Comparison of ENCODE assay signal across 10 cellular contexts in the genomic region with DNA sequence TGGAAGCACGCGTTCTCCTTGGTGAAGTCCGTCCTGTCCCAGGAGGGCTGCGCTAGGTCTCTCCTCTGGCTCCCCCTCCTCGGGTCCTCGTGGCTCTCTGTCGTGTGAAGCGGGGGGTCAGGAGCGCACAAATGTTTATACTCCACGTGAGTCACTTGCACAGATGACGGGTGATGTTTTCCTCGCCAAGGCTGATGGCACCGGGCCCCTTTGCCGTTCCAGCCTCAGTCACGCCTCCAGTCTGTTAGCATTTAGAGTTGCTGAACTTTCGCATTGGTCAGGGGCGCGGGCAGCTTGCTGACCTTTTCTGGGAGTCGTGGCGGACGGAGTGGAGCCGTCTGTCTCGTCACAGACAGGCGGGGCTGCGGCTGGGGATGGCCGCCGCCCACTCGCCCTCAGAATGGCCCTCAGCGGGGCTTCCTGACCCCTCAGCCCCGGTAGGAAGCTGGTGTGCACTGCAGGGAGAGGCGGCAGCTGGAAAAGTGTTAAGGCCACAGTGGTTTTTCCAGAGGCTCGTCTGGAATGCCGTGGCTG. TPM values are rescaled to one million over a fixed set of nuclear protein-coding genes. Genes with fewer than 3 reads are reported as not detected.
DNase-seq lines count a peak whose midpoint lies in the region; ATAC-seq and TF ChIP-seq lines count a peak whose summit lies in the region.
"Had no signal": no experiment of that assay in that cellular context is flagged by ENCODE, and none has a peak within 500 bp of the region (broad histone marks: within the 10 kb centered on the region; RNA-seq: fewer than 3 reads in every experiment).

No MANE protein-coding gene starts in this region.

- DNase-seq in RPMI7951 (ENCODE audit: low read depth) (peak; percentile 58), fibroblast of peridontal ligament (ENCODE audit: extremely low read depth) (peak; percentile 39), upper lobe of right lung (no peak), NCI-H510A (lab: John Stamatoyannopoulos, UW) (no peak), HAP-1 (ENCODE audit: low spot score in 2 of 2) (no peak)
- no peak for DNase-seq in stimulated activated naive B cell treated with anti-CD40 and anti-IgM and Interleukin-4, amounts not matched to agents 10 μg/mL and 1 μg/mL and 100 μg/mL, for 72 hours
- no peak for DNase-seq in activated CD4-positive, CD25-positive, alpha-beta regulatory T cell (lab: John Stamatoyannopoulos, UW)
- DNase-seq: NCI-H774 had no signal

- H3K27me3 Mint-ChIP-seq in stimulated activated naive B cell treated with anti-CD40 and anti-IgM and Interleukin-4, amounts not matched to agents 10 μg/mL and 1 μg/mL and 100 μg/mL, for 72 hours: no peaks in the 10 kb centered on the region
- H3K27me3 Mint-ChIP-seq: activated naive CD8-positive, alpha-beta T cell had no signal

- ATAC-seq in upper lobe of right lung: peak; percentile 52
- ATAC-seq in stimulated activated naive B cell treated with anti-CD40 and anti-IgM and Interleukin-4, amounts not matched to agents 10 μg/mL and 1 μg/mL and 100 μg/mL, for 72 hours (replicated peaks): no peak

- H3K4me1 Mint-ChIP-seq in stimulated activated naive B cell treated with anti-CD40 and anti-IgM and Interleukin-4, amounts not matched to agents 10 μg/mL and 1 μg/mL and 100 μg/mL, for 72 hours: peaks cover 23 to 33% of the 10 kb centered on the region in 2 donors

- intact Hi-C loops in upper lobe of right lung (cut with DNase I): no loop called here

- H3K9me3 ChIP-seq in muscle layer of colon (ENCODE audit: low read length): no peaks in the 10 kb centered on the region
- no peaks in the 10 kb centered on the region for H3K9me3 ChIP-seq in upper lobe of right lung
- H3K9me3 ChIP-seq in HAP-1: no peaks in the 10 kb centered on the region

- peak overlapping the region in 1 of 2 donors; percentile 17 for H3K4me3 Mint-ChIP-seq in stimulated activated naive B cell treated with anti-CD40 and anti-IgM and Interleukin-4, amounts not matched to agents 10 μg/mL and 1 μg/mL and 100 μg/mL, for 72 hours
- H3K4me3 Mint-ChIP-seq: activated naive CD8-positive, alpha-beta T cell had no signal

- H3K36me3 Mint-ChIP-seq in stimulated activated naive B cell treated with anti-CD40 and anti-IgM and Interleukin-4, amounts not matched to agents 10 μg/mL and 1 μg/mL and 100 μg/mL, for 72 hours: peaks cover 17 to 38% of the 10 kb centered on the region in 2 donors

- peak overlapping the region; percentile 61 for H3K9ac ChIP-seq in muscle layer of colon (ENCODE audit: low read length)

- H3K36me3 ChIP-seq in muscle layer of colon (ENCODE audit: insufficient read depth, low read length) (no peaks in the 10 kb centered on the region), upper lobe of right lung (no peaks in the 10 kb centered on the region), HAP-1 (replicated peaks) (no peaks in the 10 kb centered on the region)

- no peaks in the 10 kb centered on the region for H3K27me3 ChIP-seq in muscle layer of colon (ENCODE audit: control insufficient read depth in 1 of 2, insufficient read depth in 2 of 2, low read length in 2 of 2)
- no peaks in the 10 kb centered on the region for H3K27me3 ChIP-seq in upper lobe of right lung
- no peaks in the 10 kb centered on the region for H3K27me3 ChIP-seq in HAP-1 (ENCODE audit: low read depth)

- H3K27ac ChIP-seq in muscle layer of colon (ENCODE audit: low read depth, low read length): peak overlapping the region; percentile 43
- peak overlapping the region; percentile 85 for H3K27ac ChIP-seq in upper lobe of right lung

- no peak overlapping the region for H3K27ac Mint-ChIP-seq in stimulated activated naive B cell treated with anti-CD40 and anti-IgM and Interleukin-4, amounts not matched to agents 10 μg/mL and 1 μg/mL and 100 μg/mL, for 72 hours
- H3K27ac Mint-ChIP-seq: activated naive CD8-positive, alpha-beta T cell had no signal

- TF ChIP-seq CTCF in upper lobe of right lung (IDR thresholded peaks at IDR 0.05): no peak

- in situ Hi-C loops in HAP-1 (cut with MboI; ENCODE audit: low sequenced_read_pairs): no loop called here

- H3K9me3 Mint-ChIP-seq in stimulated activated naive B cell treated with anti-CD40 and anti-IgM and Interleukin-4, amounts not matched to agents 10 μg/mL and 1 μg/mL and 100 μg/mL, for 72 hours: peaks cover 0 to 8% of the 10 kb centered on the region in 2 donors

- peaks cover 37% of the 10 kb centered on the region for H3K4me1 ChIP-seq in muscle layer of colon (ENCODE audit: insufficient read depth, low read length)
- peaks cover 30% of the 10 kb centered on the region for H3K4me1 ChIP-seq in upper lobe of right lung
- H3K4me1 ChIP-seq in HAP-1: no peaks in the 10 kb centered on the region

- peak overlapping the region in 1 of 2 donors; percentile 43 for H3K4me3 ChIP-seq in muscle layer of colon (ENCODE audit: low read depth in 1 of 2, low read length in 2 of 2)
- H3K4me3 ChIP-seq in upper lobe of right lung: peak overlapping the region; percentile 14
- no peak overlapping the region for H3K4me3 ChIP-seq in HAP-1

RNA-seq across cellular contexts. Expression of gene KLHL26, which starts 13.7 kb away (rescaled TPM):
- total RNA-seq in RPMI7951 (2014; rRNA removed; shearing (Covaris generic)): 3.0 and 7.5 TPM in 2 replicates
- total RNA-seq in upper lobe of right lung: 11.8 TPM

RNA-seq across cellular contexts. Expression of gene CRTC1, which starts 32.9 kb away (rescaled TPM):
- 2.2 and 2.9 TPM in 2 replicates for total RNA-seq in RPMI7951 (2014; rRNA removed; shearing (Covaris generic))
- 13.8 TPM for total RNA-seq in upper lobe of right lung

RNA-seq across cellular contexts. Expression of gene TMEM59L, which starts 37.9 kb away (rescaled TPM):
- total RNA-seq in RPMI7951 (2014; rRNA removed; shearing (Covaris generic)): not detected in 2 replicates
- total RNA-seq in upper lobe of right lung: 2.2 TPM

RNA-seq across cellular contexts. Expression of gene CRLF1, which starts 43.9 kb away (rescaled TPM):
- total RNA-seq in RPMI7951 (2014; rRNA removed; shearing (Covaris generic)): 2.0 and 2.8 TPM in 2 replicates
- 23.4 TPM for total RNA-seq in upper lobe of right lung

Comparison
In these comparisons a context has a peak if more than half of its experiments do, and no peak if none do; other contexts are left out.
1. DNase-seq: peak in RPMI7951 (single experiment) and fibroblast of peridontal ligament (single experiment); none in upper lobe of right lung (single experiment), NCI-H510A (single experiment), HAP-1 (0 of 2), stimulated activated naive B cell treated with anti-CD40 and anti-IgM and Interleukin-4, amounts not matched to agents 10 μg/mL and 1 μg/mL and 100 μg/mL, for 72 hours (single experiment) and activated CD4-positive, CD25-positive, alpha-beta regulatory T cell (0 of 4).